Comparison of ENCODE assay signal across 1 cellular context in genomic region chr11:86163221-86163876, GRCh38.
TF ChIP-seq lines count a peak whose summit lies in the region.
"Not testable (repeated sequence)": the region's sequence is repeated elsewhere in the genome, so short reads cannot be mapped to it uniquely, and the experiment has no call there.

No MANE protein-coding gene starts in this region.

TF ChIP-seq in K562, 482 proteins besides CTCF, POLR2A, EP300 and RAD21 (continued from another document and continues in another):
- TF ChIP-seq, protein P1, sequence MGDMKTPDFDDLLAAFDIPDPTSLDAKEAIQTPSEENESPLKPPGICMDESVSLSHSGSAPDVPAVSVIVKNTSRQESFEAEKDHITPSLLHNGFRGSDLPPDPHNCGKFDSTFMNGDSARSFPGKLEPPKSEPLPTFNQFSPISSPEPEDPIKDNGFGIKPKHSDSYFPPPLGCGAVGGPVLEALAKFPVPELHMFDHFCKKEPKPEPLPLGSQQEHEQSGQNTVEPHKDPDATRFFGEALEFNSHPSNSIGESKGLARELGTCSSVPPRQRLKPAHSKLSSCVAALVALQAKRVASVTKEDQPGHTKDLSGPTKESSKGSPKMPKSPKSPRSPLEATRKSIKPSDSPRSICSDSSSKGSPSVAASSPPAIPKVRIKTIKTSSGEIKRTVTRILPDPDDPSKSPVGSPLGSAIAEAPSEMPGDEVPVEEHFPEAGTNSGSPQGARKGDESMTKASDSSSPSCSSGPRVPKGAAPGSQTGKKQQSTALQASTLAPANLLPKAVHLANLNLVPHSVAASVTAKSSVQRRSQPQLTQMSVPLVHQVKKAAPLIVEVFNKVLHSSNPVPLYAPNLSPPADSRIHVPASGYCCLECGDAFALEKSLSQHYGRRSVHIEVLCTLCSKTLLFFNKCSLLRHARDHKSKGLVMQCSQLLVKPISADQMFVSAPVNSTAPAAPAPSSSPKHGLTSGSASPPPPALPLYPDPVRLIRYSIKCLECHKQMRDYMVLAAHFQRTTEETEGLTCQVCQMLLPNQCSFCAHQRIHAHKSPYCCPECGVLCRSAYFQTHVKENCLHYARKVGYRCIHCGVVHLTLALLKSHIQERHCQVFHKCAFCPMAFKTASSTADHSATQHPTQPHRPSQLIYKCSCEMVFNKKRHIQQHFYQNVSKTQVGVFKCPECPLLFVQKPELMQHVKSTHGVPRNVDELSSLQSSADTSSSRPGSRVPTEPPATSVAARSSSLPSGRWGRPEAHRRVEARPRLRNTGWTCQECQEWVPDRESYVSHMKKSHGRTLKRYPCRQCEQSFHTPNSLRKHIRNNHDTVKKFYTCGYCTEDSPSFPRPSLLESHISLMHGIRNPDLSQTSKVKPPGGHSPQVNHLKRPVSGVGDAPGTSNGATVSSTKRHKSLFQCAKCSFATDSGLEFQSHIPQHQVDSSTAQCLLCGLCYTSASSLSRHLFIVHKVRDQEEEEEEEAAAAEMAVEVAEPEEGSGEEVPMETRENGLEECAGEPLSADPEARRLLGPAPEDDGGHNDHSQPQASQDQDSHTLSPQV (IDR thresholded peaks at IDR 0.05): peak; percentile 94
- TF ChIP-seq ZBTB17 (CRISPR knock-in tag; IDR thresholded peaks at IDR 0.05) (0 out of 2 replicates have a peak, but pooled peaks have one; percentile 15), NFIC (IDR thresholded peaks at IDR 0.05) (0 out of 2 replicates have a peak, but pooled peaks have one; percentile 4), CEBPB (tag; IDR thresholded peaks at IDR 0.05) (peak; percentile 93), JUND (IDR thresholded peaks at IDR 0.05; ENCODE audit: borderline replicate concordance, low read depth, low read length) (peak; percentile 48; the same call in 1 of the 2 replicates), JUND (tag; IDR thresholded peaks at IDR 0.05; ENCODE audit: borderline replicate concordance, low read depth, low read length) (peak; percentile 71; the same call in 2 of the 3 replicates), HDAC2 (IDR thresholded peaks at IDR 0.05) (peak; percentile 54), TOE1 (IDR thresholded peaks at IDR 0.05; ENCODE audit: borderline replicate concordance) (0 out of 2 replicates have a peak, but pooled peaks have one; percentile 37), ZNF23 (CRISPR knock-in tag; IDR thresholded peaks at IDR 0.05) (0 out of 2 replicates have a peak, but pooled peaks have one; percentile 41), ZNF639 (CRISPR knock-in tag; conservative IDR thresholded peaks at IDR 0.05 in 1 of 2, IDR thresholded peaks at IDR 0.05 in 1 of 2) (peak in 1 of 2 experiments; percentile 33; a peak in 1 of 4 replicates), BACH1 (tag; IDR thresholded peaks at IDR 0.05) (peak; percentile 75; the same call in 1 of the 2 replicates), CEBPG (tag; conservative IDR thresholded peaks at IDR 0.05 in 1 of 2, IDR thresholded peaks at IDR 0.05 in 1 of 2) (peak in 1 of 2 experiments; percentile 83; a peak in 3 of 4 replicates), ZNF316 (IDR thresholded peaks at IDR 0.05) (peak; percentile 99), ARID1B (IDR thresholded peaks at IDR 0.05) (peak; percentile 74), SMARCA4 (IDR thresholded peaks at IDR 0.05) (peak; percentile 86), ARID3A (IDR thresholded peaks at IDR 0.05; ENCODE audit: borderline replicate concordance, low read depth, low read length) (peak; percentile 76; the same call in 1 of the 2 replicates), SMARCE1 (IDR thresholded peaks at IDR 0.05) (peak; percentile 73), BRD9 (IDR thresholded peaks at IDR 0.05; ENCODE audit: low read depth, partially characterized antibody) (peak; percentile 74), TEAD1 (CRISPR knock-in tag; IDR thresholded peaks at IDR 0.05) (peak in 1 of 2 experiments; percentile 73; a peak in 2 of 4 replicates), ZNF197 (CRISPR knock-in tag; IDR thresholded peaks at IDR 0.05; ENCODE audit: low read depth) (peak; percentile 57; the same call in 1 of the 2 replicates), CBX3 (IDR thresholded peaks at IDR 0.05; ENCODE audit: borderline replicate concordance in 1 of 2, low read length in 2 of 2) (peak in 1 of 2 experiments; percentile 34; a peak in 1 of 3 replicates), MAFG (tag; conservative IDR thresholded peaks at IDR 0.05) (peak; percentile 99), NR4A1 (tag; IDR thresholded peaks at IDR 0.05) (peak; percentile 62; the same call in 1 of the 2 replicates), LEF1 (IDR thresholded peaks at IDR 0.05) (peak; percentile 62; the same call in 1 of the 2 replicates), TEAD4 (IDR thresholded peaks at IDR 0.05; ENCODE audit: low read length) (0 out of 2 replicates have a peak, but pooled peaks have one; percentile 28), DPF2 (IDR thresholded peaks at IDR 0.05) (peak; percentile 83), NFE2 (IDR thresholded peaks at IDR 0.05; ENCODE audit: low read depth) (peak; percentile 98), ZBTB11 (CRISPR knock-in tag; IDR thresholded peaks at IDR 0.05) (peak in 1 of 3 experiments; percentile 40; a peak in 2 of 6 replicates), ZNF449 (CRISPR knock-in tag; IDR thresholded peaks at IDR 0.05) (0 out of 2 replicates have a peak, but pooled peaks have one; percentile 65), ZFX (CRISPR knock-in tag; IDR thresholded peaks at IDR 0.05) (peak; percentile 37; the same call in 1 of the 2 replicates), CXXC5 (CRISPR knock-in tag; IDR thresholded peaks at IDR 0.05) (0 out of 2 replicates have a peak, but pooled peaks have one; percentile 16), ZNF395 (CRISPR knock-in tag; IDR thresholded peaks at IDR 0.05) (peak; percentile 74), EHMT2 (IDR thresholded peaks at IDR 0.05) (peak; percentile 73), SMAD4 (CRISPR knock-in tag; conservative IDR thresholded peaks at IDR 0.05) (peak; percentile 32; the same call in 1 of the 2 replicates), NFE2L1 (tag; IDR thresholded peaks at IDR 0.05; ENCODE audit: borderline replicate concordance, low read depth) (peak; percentile 94), NBN (IDR thresholded peaks at IDR 0.05; ENCODE audit: low read depth) (peak; percentile 78), HEY1 (CRISPR knock-in tag; IDR thresholded peaks at IDR 0.05; ENCODE audit: borderline replicate concordance) (0 out of 2 replicates have a peak, but pooled peaks have one; percentile 48)
- TF ChIP-seq TOE1 (CRISPR knock-in tag; IDR thresholded peaks at IDR 0.05; ENCODE audit: borderline replicate concordance, low read depth); CEBPG (CRISPR knock-in tag; IDR thresholded peaks at IDR 0.05); NR4A1 (CRISPR knock-in tag; IDR thresholded peaks at IDR 0.05); TEAD4 (CRISPR knock-in tag; IDR thresholded peaks at IDR 0.05; ENCODE audit: borderline replicate concordance): not testable (repeated sequence)
- TF ChIP-seq, protein P2, sequence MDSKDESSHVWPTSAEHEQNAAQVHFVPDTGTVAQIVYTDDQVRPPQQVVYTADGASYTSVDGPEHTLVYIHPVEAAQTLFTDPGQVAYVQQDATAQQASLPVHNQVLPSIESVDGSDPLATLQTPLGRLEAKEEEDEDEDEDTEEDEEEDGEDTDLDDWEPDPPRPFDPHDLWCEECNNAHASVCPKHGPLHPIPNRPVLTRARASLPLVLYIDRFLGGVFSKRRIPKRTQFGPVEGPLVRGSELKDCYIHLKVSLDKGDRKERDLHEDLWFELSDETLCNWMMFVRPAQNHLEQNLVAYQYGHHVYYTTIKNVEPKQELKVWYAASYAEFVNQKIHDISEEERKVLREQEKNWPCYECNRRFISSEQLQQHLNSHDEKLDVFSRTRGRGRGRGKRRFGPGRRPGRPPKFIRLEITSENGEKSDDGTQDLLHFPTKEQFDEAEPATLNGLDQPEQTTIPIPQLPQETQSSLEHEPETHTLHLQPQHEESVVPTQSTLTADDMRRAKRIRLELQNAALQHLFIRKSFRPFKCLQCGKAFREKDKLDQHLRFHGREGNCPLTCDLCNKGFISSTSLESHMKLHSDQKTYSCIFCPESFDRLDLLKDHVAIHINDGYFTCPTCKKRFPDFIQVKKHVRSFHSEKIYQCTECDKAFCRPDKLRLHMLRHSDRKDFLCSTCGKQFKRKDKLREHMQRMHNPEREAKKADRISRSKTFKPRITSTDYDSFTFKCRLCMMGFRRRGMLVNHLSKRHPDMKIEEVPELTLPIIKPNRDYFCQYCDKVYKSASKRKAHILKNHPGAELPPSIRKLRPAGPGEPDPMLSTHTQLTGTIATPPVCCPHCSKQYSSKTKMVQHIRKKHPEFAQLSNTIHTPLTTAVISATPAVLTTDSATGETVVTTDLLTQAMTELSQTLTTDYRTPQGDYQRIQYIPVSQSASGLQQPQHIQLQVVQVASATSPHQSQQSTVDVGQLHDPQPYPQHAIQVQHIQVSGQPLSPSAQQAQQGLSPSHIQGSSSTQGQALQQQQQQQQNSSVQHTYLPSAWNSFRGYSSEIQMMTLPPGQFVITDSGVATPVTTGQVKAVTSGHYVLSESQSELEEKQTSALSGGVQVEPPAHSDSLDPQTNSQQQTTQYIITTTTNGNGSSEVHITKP (IDR thresholded peaks at IDR 0.05; ENCODE audit: partially characterized antibody): peak; percentile 98
- TF ChIP-seq, protein P3, sequence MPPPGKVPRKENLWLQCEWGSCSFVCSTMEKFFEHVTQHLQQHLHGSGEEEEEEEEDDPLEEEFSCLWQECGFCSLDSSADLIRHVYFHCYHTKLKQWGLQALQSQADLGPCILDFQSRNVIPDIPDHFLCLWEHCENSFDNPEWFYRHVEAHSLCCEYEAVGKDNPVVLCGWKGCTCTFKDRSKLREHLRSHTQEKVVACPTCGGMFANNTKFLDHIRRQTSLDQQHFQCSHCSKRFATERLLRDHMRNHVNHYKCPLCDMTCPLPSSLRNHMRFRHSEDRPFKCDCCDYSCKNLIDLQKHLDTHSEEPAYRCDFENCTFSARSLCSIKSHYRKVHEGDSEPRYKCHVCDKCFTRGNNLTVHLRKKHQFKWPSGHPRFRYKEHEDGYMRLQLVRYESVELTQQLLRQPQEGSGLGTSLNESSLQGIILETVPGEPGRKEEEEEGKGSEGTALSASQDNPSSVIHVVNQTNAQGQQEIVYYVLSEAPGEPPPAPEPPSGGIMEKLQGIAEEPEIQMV (tag; conservative IDR thresholded peaks at IDR 0.05; ENCODE audit: low read depth): peak; percentile 37; the same call in 1 of the 2 replicates
